ENCODE assay signal across 1 cellular context in the genomic region with DNA sequence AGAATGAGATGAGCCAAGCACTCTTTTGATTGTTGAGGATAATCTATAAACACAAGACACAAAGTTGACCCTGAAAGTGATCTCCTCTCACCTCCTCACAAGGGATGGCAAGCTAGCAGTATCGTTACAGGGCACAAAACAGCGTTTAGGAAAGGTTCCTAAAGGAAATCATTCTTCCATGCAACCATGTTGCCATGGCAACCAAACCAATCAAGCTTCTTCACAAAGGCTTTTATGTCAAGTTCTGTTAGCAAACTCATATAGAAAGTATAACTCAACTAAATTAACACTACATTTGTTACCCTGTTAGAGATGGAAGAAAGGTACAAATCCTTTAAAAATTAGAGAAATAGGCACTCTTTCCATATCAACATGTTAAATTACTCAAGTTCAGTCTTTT.
TF ChIP-seq lines count a peak whose summit lies in the region.

No MANE protein-coding gene starts in this region.

TF ChIP-seq in GM23338, 12 proteins besides CTCF, POLR2A, EP300 and RAD21 (continued from another document):
- TF ChIP-seq, protein P1, sequence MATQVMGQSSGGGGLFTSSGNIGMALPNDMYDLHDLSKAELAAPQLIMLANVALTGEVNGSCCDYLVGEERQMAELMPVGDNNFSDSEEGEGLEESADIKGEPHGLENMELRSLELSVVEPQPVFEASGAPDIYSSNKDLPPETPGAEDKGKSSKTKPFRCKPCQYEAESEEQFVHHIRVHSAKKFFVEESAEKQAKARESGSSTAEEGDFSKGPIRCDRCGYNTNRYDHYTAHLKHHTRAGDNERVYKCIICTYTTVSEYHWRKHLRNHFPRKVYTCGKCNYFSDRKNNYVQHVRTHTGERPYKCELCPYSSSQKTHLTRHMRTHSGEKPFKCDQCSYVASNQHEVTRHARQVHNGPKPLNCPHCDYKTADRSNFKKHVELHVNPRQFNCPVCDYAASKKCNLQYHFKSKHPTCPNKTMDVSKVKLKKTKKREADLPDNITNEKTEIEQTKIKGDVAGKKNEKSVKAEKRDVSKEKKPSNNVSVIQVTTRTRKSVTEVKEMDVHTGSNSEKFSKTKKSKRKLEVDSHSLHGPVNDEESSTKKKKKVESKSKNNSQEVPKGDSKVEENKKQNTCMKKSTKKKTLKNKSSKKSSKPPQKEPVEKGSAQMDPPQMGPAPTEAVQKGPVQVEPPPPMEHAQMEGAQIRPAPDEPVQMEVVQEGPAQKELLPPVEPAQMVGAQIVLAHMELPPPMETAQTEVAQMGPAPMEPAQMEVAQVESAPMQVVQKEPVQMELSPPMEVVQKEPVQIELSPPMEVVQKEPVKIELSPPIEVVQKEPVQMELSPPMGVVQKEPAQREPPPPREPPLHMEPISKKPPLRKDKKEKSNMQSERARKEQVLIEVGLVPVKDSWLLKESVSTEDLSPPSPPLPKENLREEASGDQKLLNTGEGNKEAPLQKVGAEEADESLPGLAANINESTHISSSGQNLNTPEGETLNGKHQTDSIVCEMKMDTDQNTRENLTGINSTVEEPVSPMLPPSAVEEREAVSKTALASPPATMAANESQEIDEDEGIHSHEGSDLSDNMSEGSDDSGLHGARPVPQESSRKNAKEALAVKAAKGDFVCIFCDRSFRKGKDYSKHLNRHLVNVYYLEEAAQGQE (IDR thresholded peaks at IDR 0.05; ENCODE audit: unreplicated experiment), result no peak
- no peak for TF ChIP-seq JUNB (IDR thresholded peaks at IDR 0.05; ENCODE audit: unreplicated experiment)
- no peak for TF ChIP-seq ZNF114 (CRISPR knock-in tag; IDR thresholded peaks at IDR 0.05)
- no peak for TF ChIP-seq EZH2 (IDR thresholded peaks at IDR 0.05; ENCODE audit: low read depth, unreplicated experiment)
TF ChIP-seq in GM23338: peak in this region for 0.
